Comparison of ENCODE assay signal across 8 cellular contexts in the genomic region with DNA sequence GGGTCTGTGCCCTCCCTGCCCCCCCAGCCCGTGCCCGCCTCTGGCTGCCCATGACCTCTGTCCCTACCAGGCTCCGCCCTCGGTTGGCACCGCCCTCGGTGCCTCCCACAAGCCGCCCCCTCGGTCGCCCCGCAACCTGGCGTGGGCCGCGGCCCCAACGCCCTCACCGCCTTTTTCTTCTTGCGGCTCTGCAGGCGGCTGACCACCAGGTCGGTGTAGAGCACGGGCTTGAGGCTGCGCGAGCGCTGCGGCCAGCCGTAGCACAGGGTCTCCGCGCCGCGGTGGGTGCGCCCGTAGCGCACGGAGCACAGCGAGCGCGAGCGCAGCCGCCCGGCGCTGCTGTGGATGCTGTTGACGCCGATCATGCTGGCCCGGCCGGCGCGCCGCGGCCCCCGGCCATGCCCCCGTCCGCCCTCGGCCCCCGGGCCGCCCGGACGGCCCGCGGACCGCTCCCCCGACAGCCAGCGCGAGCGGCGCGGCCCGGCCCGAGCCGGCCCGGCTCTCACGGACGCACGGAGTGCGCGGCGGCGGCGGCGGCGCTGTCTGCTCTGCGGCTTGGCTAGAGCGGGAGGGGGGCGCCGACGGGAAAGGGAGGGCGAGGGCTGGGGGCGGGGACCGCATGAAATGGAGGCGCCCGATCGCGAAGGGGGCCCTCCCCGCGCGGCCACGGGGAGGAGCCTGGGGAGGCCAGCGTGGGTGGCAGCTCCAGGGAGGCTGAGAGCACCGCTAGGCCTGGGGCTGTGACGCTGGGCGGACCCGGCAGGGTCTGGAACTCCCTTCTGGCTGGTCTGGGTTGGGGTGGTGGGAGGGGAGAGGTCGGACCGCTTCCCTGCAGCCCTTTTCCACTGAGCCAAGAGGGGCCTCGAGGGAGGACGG. TPM values are rescaled to one million over a fixed set of nuclear protein-coding genes. Genes with fewer than 3 reads are reported as not detected.
DNase-seq lines count a peak whose midpoint lies in the region; ATAC-seq and TF ChIP-seq lines count a peak whose summit lies in the region.

No MANE protein-coding gene starts in this region.

- H3K36me3 ChIP-seq in mucosa of descending colon (ENCODE audit: low read depth) = no peaks in the 10 kb centered on the region

- no peak overlapping the region for H3K4me3 ChIP-seq in mucosa of descending colon

- ATAC-seq in mucosa of descending colon = peak; percentile 49
- ATAC-seq in HG02970 (IDR thresholded peaks at IDR 0.05; ENCODE audit: low FRiP score, unreplicated experiment) = no peak

- no peak for TF ChIP-seq CTCF in mucosa of descending colon (IDR thresholded peaks at IDR 0.05)

- no peaks in the 10 kb centered on the region for H3K9me3 ChIP-seq in mucosa of descending colon

- peak; percentile 71 for DNase-seq in DMS53 (lab: John Stamatoyannopoulos, UW)
- DNase-seq in DMS53 treated with DMSO at 0.1 percent for 48 hours (lab: John Stamatoyannopoulos, UW; ENCODE audit: unreplicated experiment) = no peak
- peak; percentile 84 to 87 for DNase-seq in activated CD4-positive, alpha-beta T cell treated with anti-CD3 and anti-CD28 coated beads, Interleukin-2, amount 50 U/mL, for 48 hours
- DNase-seq in ecto neural progenitor cell (ENCODE audit: low spot score) = peak; percentile 77
- DNase-seq in mucosa of descending colon = peak in 2 of 3 donors; percentile 59 to 61
- DNase-seq in stimulated activated CD8-positive, alpha-beta memory T cell treated with anti-CD3 and anti-CD28 coated beads, Interleukin-4, amount 100 ng/mL, for 24 hours (ENCODE audit: low read depth) = peak; percentile 75
- DNase-seq in NCI-H2107 treated with DMSO at 0.1 percent for 48 hours (lab: John Stamatoyannopoulos, UW; ENCODE audit: unreplicated experiment) = no peak

- peaks cover 8% of the 10 kb centered on the region for H3K4me1 ChIP-seq in mucosa of descending colon (ENCODE audit: low read depth)

- intact Hi-C loops in mucosa of descending colon (cut with DNase I, micrococcal nuclease) = no loop called here

RNA-seq across cellular contexts. Expression of gene PSD, which starts 9.6 kb away (rescaled TPM):
- 100 to 1,000 TPM in 1 of 3 donors, 10 to 100 TPM in 1, 1 to 10 TPM in 1; 8.2 to 228 (median 11.4) TPM for total RNA-seq in mucosa of descending colon

RNA-seq across cellular contexts. Expression of gene FBXL15, which starts 11.7 kb away (rescaled TPM):
- total RNA-seq in mucosa of descending colon = 10 to 100 TPM; 18.3 to 27.7 (median 20.5) TPM

RNA-seq across cellular contexts. Expression of gene NFKB2, which starts 13.5 kb away (rescaled TPM):
- 10 to 100 TPM; 26.9 to 72.2 (median 29.0) TPM for total RNA-seq in mucosa of descending colon

RNA-seq across cellular contexts. Expression of gene CUEDC2, which starts 23.4 kb away (rescaled TPM):
- 10 to 100 TPM; 26.6 to 51.9 (median 29.2) TPM for total RNA-seq in mucosa of descending colon

RNA-seq across cellular contexts. Expression of gene C10orf95, which starts 42.4 kb away (rescaled TPM):
- 1 to 10 TPM in 2 of 3 donors, under 1 TPM in 1; 0.41 to 2.3 (median 2.0) TPM for total RNA-seq in mucosa of descending colon

Comparison
In these comparisons a context has a peak if more than half of its experiments do, and no peak if none do; other contexts are left out.
1. DNase-seq: peak in DMS53 (single experiment), activated CD4-positive, alpha-beta T cell treated with anti-CD3 and anti-CD28 coated beads, Interleukin-2, amount 50 U/mL, for 48 hours (2 of 2), ecto neural progenitor cell (single experiment), mucosa of descending colon (2 of 3) and stimulated activated CD8-positive, alpha-beta memory T cell treated with anti-CD3 and anti-CD28 coated beads, Interleukin-4, amount 100 ng/mL, for 24 hours (single experiment); none in DMS53 treated with DMSO at 0.1 percent for 48 hours (single experiment) and NCI-H2107 treated with DMSO at 0.1 percent for 48 hours (single experiment).